1 cellular context compared by ENCODE assay signal in the genomic region with DNA sequence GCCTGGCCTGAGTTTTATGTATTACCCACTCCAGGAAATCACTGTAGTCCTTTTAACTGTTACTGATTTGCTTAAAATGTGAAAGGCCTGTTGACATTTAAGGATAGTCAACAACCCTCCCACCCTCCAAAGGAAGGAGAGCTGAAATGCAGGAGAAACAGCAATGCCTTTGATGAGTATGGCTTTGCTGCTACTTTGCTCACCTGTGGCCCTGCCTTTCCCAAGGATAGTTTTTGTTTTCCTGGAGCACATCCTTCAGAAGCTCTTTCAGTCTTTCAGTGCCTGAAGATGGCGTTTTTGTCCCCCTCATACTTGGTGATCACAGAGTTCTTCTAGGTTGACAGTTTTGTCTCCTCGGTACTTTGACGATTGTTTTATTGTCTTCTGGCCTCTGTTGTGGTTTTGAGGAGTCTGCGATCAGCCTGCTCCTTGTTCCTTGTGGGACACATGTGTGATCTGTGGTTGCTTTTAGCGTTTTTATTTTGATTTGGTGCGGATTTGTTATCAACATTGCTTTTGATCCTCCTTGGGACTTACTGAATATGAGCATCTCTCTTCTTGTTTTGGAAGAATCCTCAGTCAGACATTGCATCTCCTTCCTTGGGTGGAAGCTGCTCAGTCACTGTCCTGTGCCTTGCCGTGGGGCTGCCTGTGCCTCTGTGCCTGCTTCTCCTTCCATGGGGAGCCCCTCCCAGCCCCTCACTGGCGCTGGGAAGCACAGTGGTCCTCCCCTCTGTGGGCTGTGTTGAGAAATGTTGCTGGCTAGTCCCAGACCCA.
TF ChIP-seq lines count a peak whose summit lies in the region.

No MANE protein-coding gene starts in this region.

TF ChIP-seq in GM23338, 12 proteins besides CTCF, POLR2A, EP300 and RAD21 (continued from another document):
- TF ChIP-seq, protein P1, sequence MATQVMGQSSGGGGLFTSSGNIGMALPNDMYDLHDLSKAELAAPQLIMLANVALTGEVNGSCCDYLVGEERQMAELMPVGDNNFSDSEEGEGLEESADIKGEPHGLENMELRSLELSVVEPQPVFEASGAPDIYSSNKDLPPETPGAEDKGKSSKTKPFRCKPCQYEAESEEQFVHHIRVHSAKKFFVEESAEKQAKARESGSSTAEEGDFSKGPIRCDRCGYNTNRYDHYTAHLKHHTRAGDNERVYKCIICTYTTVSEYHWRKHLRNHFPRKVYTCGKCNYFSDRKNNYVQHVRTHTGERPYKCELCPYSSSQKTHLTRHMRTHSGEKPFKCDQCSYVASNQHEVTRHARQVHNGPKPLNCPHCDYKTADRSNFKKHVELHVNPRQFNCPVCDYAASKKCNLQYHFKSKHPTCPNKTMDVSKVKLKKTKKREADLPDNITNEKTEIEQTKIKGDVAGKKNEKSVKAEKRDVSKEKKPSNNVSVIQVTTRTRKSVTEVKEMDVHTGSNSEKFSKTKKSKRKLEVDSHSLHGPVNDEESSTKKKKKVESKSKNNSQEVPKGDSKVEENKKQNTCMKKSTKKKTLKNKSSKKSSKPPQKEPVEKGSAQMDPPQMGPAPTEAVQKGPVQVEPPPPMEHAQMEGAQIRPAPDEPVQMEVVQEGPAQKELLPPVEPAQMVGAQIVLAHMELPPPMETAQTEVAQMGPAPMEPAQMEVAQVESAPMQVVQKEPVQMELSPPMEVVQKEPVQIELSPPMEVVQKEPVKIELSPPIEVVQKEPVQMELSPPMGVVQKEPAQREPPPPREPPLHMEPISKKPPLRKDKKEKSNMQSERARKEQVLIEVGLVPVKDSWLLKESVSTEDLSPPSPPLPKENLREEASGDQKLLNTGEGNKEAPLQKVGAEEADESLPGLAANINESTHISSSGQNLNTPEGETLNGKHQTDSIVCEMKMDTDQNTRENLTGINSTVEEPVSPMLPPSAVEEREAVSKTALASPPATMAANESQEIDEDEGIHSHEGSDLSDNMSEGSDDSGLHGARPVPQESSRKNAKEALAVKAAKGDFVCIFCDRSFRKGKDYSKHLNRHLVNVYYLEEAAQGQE (IDR thresholded peaks at IDR 0.05; ENCODE audit: unreplicated experiment): no peak
- TF ChIP-seq, protein P2, sequence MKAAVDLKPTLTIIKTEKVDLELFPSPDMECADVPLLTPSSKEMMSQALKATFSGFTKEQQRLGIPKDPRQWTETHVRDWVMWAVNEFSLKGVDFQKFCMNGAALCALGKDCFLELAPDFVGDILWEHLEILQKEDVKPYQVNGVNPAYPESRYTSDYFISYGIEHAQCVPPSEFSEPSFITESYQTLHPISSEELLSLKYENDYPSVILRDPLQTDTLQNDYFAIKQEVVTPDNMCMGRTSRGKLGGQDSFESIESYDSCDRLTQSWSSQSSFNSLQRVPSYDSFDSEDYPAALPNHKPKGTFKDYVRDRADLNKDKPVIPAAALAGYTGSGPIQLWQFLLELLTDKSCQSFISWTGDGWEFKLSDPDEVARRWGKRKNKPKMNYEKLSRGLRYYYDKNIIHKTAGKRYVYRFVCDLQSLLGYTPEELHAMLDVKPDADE (IDR thresholded peaks at IDR 0.05): no peak
- TF ChIP-seq, protein P3, sequence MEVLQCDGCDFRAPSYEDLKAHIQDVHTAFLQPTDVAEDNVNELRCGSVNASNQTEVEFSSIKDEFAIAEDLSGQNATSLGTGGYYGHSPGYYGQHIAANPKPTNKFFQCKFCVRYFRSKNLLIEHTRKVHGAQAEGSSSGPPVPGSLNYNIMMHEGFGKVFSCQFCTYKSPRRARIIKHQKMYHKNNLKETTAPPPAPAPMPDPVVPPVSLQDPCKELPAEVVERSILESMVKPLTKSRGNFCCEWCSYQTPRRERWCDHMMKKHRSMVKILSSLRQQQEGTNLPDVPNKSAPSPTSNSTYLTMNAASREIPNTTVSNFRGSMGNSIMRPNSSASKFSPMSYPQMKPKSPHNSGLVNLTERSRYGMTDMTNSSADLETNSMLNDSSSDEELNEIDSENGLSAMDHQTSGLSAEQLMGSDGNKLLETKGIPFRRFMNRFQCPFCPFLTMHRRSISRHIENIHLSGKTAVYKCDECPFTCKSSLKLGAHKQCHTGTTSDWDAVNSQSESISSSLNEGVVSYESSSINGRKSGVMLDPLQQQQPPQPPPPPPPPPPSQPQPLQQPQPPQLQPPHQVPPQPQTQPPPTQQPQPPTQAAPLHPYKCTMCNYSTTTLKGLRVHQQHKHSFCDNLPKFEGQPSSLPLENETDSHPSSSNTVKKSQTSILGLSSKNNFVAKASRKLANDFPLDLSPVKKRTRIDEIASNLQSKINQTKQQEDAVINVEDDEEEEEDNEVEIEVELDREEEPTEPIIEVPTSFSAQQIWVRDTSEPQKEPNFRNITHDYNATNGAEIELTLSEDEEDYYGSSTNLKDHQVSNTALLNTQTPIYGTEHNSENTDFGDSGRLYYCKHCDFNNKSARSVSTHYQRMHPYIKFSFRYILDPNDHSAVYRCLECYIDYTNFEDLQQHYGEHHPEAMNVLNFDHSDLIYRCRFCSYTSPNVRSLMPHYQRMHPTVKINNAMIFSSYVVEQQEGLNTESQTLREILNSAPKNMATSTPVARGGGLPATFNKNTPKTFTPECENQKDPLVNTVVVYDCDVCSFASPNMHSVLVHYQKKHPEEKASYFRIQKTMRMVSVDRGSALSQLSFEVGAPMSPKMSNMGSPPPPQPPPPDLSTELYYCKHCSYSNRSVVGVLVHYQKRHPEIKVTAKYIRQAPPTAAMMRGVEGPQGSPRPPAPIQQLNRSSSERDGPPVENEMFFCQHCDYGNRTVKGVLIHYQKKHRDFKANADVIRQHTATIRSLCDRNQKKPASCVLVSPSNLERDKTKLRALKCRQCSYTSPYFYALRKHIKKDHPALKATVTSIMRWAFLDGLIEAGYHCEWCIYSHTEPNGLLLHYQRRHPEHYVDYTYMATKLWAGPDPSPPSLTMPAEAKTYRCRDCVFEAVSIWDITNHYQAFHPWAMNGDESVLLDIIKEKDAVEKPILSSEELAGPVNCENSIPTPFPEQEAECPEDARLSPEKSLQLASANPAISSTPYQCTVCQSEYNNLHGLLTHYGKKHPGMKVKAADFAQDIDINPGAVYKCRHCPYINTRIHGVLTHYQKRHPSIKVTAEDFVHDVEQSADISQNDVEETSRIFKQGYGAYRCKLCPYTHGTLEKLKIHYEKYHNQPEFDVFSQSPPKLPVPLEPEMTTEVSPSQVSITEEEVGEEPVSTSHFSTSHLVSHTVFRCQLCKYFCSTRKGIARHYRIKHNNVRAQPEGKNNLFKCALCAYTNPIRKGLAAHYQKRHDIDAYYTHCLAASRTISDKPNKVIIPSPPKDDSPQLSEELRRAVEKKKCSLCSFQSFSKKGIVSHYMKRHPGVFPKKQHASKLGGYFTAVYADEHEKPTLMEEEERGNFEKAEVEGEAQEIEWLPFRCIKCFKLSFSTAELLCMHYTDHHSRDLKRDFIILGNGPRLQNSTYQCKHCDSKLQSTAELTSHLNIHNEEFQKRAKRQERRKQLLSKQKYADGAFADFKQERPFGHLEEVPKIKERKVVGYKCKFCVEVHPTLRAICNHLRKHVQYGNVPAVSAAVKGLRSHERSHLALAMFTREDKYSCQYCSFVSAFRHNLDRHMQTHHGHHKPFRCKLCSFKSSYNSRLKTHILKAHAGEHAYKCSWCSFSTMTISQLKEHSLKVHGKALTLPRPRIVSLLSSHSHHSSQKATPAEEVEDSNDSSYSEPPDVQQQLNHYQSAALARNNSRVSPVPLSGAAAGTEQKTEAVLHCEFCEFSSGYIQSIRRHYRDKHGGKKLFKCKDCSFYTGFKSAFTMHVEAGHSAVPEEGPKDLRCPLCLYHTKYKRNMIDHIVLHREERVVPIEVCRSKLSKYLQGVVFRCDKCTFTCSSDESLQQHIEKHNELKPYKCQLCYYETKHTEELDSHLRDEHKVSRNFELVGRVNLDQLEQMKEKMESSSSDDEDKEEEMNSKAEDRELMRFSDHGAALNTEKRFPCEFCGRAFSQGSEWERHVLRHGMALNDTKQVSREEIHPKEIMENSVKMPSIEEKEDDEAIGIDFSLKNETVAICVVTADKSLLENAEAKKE (CRISPR knock-in tag; IDR thresholded peaks at IDR 0.05): no peak
- TF ChIP-seq NANOG (IDR thresholded peaks at IDR 0.05; ENCODE audit: borderline replicate concordance): no peak
